In genomic region chr1:90200637-90201235, GRCh38 we compare ENCODE assay signal across 21 cellular contexts.
"Had no signal": no experiment of that assay in that cellular context is flagged by ENCODE, and none has a peak within 500 bp of the region (broad histone marks: within the 10 kb centered on the region; RNA-seq: fewer than 3 reads in every experiment).

No MANE protein-coding gene starts in this region.

- H3K4me1 ChIP-seq: heart right ventricle, right atrium auricular region, sigmoid colon, suprapubic skin, uterus had no signal

- DNase-seq: cerebellar nuclear complex; effector CD4-positive, alpha-beta T cell; heart right ventricle; hypothalamus; left ventricle myocardium superior; natural killer cell; nucleus accumbens; ovary; sigmoid colon; stimulated activated CD4-positive, alpha-beta T cell treated with anti-CD3 and anti-CD28 coated beads, Interleukin-2, amount 100 ng/mL, for 48 hours; stimulated activated CD8-positive, alpha-beta memory T cell treated with anti-CD3 and anti-CD28 coated beads, Interleukin-4, amount 100 ng/mL, for 48 hours; stimulated activated naive CD8-positive, alpha-beta T cell treated with anti-CD3 and anti-CD28 coated beads, Interleukin-15, Interleukin-2, amounts not matched to agents 100 U/mL and 50 U/mL, for 24 hours; uterus had no signal

- H3K27me3 ChIP-seq: ovary, right atrium auricular region, thyroid gland, uterus had no signal

- H3K4me2 ChIP-seq: neural progenitor cell had no signal

- H3K4me3 ChIP-seq: coronary artery, heart right ventricle, mucosa of descending colon, neural progenitor cell, ovary, right atrium auricular region, sigmoid colon, skin epidermis, suprapubic skin, thyroid gland, uterus had no signal

- H3K9ac ChIP-seq: neural progenitor cell had no signal

- H3K9me3 ChIP-seq: heart right ventricle, mucosa of descending colon, ovary, right atrium auricular region, sigmoid colon, suprapubic skin, thyroid gland, uterus had no signal

- ATAC-seq: heart right ventricle; left ventricle myocardium superior; natural killer cell; stimulated activated effector memory CD8-positive, alpha-beta T cell treated with anti-CD3 and anti-CD28 coated beads, Interleukin-12 subunit alpha, Interleukin-12 subunit beta, amount 100 ng/mL, for 72 hours; stimulated activated naive CD8-positive, alpha-beta T cell treated with anti-CD3 and anti-CD28 coated beads, Interleukin-15, Interleukin-2, amounts not matched to agents 100 U/mL and 50 U/mL, for 24 hours had no signal

- H3K27ac ChIP-seq: coronary artery, heart right ventricle, neural progenitor cell, ovary, right atrium auricular region, sigmoid colon, skin epidermis, suprapubic skin, thyroid gland, uterus had no signal

- H3K36me3 ChIP-seq: heart right ventricle, neural progenitor cell, ovary, right atrium auricular region, sigmoid colon, suprapubic skin, thyroid gland, uterus had no signal
